ENCODE assay signal across 1 cellular context in genomic region chr10:17668435-17669184, GRCh38.
TF ChIP-seq lines count a peak whose summit lies in the region.

No MANE protein-coding gene starts in this region.

TF ChIP-seq in HepG2, 621 proteins besides CTCF, POLR2A, EP300 and RAD21 (continued from another document and continues in another):
- TF ChIP-seq TSC22D2 (CRISPR knock-in tag; IDR thresholded peaks at IDR 0.05; ENCODE audit: borderline replicate concordance) (no peak), ZNF562 (CRISPR knock-in tag; IDR thresholded peaks at IDR 0.05; ENCODE audit: borderline replicate concordance) (no peak), KDM2A (CRISPR knock-in tag; IDR thresholded peaks at IDR 0.05; ENCODE audit: borderline replicate concordance, low read depth) (no peak), REXO4 (CRISPR knock-in tag; IDR thresholded peaks at IDR 0.05; ENCODE audit: borderline replicate concordance) (no peak), ZNF777 (CRISPR knock-in tag; IDR thresholded peaks at IDR 0.05) (no peak), SAP130 (CRISPR knock-in tag; IDR thresholded peaks at IDR 0.05; ENCODE audit: low read depth) (peak; percentile 54; the same call in 1 of the 2 replicates), RFXAP (CRISPR knock-in tag; IDR thresholded peaks at IDR 0.05; ENCODE audit: borderline replicate concordance) (no peak), NR2C2 (CRISPR knock-in tag; IDR thresholded peaks at IDR 0.05; ENCODE audit: borderline replicate concordance) (0 out of 2 replicates have a peak, but pooled peaks have one; percentile 40), HDAC1 (CRISPR knock-in tag; IDR thresholded peaks at IDR 0.05) (no peak), ARHGAP35 (CRISPR knock-in tag; IDR thresholded peaks at IDR 0.05; ENCODE audit: borderline replicate concordance) (no peak), HOXD1 (CRISPR knock-in tag; IDR thresholded peaks at IDR 0.05) (no peak), ZNF276 (CRISPR knock-in tag; IDR thresholded peaks at IDR 0.05; ENCODE audit: low read depth) (no peak), GTF2F1 (IDR thresholded peaks at IDR 0.05; ENCODE audit: low read length) (no peak), HCFC1 (IDR thresholded peaks at IDR 0.05; ENCODE audit: low read depth, low read length) (no peak), CBX2 (IDR thresholded peaks at IDR 0.05; ENCODE audit: low read depth, low read length) (no peak), CBX2 (CRISPR knock-in tag; IDR thresholded peaks at IDR 0.05; ENCODE audit: low read depth) (no peak), ZSCAN9 (CRISPR knock-in tag; IDR thresholded peaks at IDR 0.05; ENCODE audit: borderline replicate concordance) (no peak), FOXA1 (IDR thresholded peaks at IDR 0.05) (no peak), FOXA1 (CRISPR knock-in tag; IDR thresholded peaks at IDR 0.05) (peak; percentile 64), HNF4G (IDR thresholded peaks at IDR 0.05; ENCODE audit: borderline replicate concordance, low read depth, low read length) (0 out of 2 replicates have a peak, but pooled peaks have one; percentile 28), HNF4G (CRISPR knock-in tag; IDR thresholded peaks at IDR 0.05; ENCODE audit: borderline replicate concordance, low read depth) (no peak), ZNF136 (CRISPR knock-in tag; IDR thresholded peaks at IDR 0.05; ENCODE audit: low read depth) (no peak), GATAD2A (CRISPR knock-in tag; IDR thresholded peaks at IDR 0.05) (peak; percentile 53; the same call in 1 of the 2 replicates), ZHX1 (CRISPR knock-in tag; IDR thresholded peaks at IDR 0.05; ENCODE audit: low read depth) (no peak), ZGPAT (CRISPR knock-in tag; IDR thresholded peaks at IDR 0.05) (no peak), SKI (IDR thresholded peaks at IDR 0.05; ENCODE audit: partially characterized antibody) (peak; percentile 47), HMG20A (CRISPR knock-in tag; IDR thresholded peaks at IDR 0.05; ENCODE audit: borderline replicate concordance) (peak; percentile 42; the same call in 1 of the 2 replicates), MNT (IDR thresholded peaks at IDR 0.05) (peak; percentile 39), ZNF17 (CRISPR knock-in tag; IDR thresholded peaks at IDR 0.05) (no peak), ZIK1 (CRISPR knock-in tag; IDR thresholded peaks at IDR 0.05; ENCODE audit: borderline replicate concordance, low read depth) (no peak), TP53 (CRISPR knock-in tag; conservative IDR thresholded peaks at IDR 0.05) (no peak), ZNF839 (CRISPR knock-in tag; IDR thresholded peaks at IDR 0.05; ENCODE audit: borderline replicate concordance) (no peak), ZNF317 (CRISPR knock-in tag; IDR thresholded peaks at IDR 0.05) (no peak), PAXIP1 (CRISPR knock-in tag; conservative IDR thresholded peaks at IDR 0.05) (peak; percentile 74), FOXK2 (IDR thresholded peaks at IDR 0.05) (peak; percentile 48; the same call in 1 of the 2 replicates), ZNF564 (CRISPR knock-in tag; IDR thresholded peaks at IDR 0.05) (no peak), ZSCAN25 (CRISPR knock-in tag; IDR thresholded peaks at IDR 0.05) (no peak), MXI1 (IDR thresholded peaks at IDR 0.05; ENCODE audit: borderline replicate concordance, low read depth, low read length) (peak; percentile 48; the same call in 1 of the 3 replicates), MAX (IDR thresholded peaks at IDR 0.05) (peak; percentile 30; the same call in 1 of the 2 replicates), TCF7 (IDR thresholded peaks at IDR 0.05; ENCODE audit: low read depth) (0 out of 2 replicates have a peak, but pooled peaks have one; percentile 13), REPIN1 (CRISPR knock-in tag; IDR thresholded peaks at IDR 0.05; ENCODE audit: borderline replicate concordance, low read depth) (no peak), SNAPC2 (CRISPR knock-in tag; IDR thresholded peaks at IDR 0.05) (no peak)
- TF ChIP-seq, protein P1, sequence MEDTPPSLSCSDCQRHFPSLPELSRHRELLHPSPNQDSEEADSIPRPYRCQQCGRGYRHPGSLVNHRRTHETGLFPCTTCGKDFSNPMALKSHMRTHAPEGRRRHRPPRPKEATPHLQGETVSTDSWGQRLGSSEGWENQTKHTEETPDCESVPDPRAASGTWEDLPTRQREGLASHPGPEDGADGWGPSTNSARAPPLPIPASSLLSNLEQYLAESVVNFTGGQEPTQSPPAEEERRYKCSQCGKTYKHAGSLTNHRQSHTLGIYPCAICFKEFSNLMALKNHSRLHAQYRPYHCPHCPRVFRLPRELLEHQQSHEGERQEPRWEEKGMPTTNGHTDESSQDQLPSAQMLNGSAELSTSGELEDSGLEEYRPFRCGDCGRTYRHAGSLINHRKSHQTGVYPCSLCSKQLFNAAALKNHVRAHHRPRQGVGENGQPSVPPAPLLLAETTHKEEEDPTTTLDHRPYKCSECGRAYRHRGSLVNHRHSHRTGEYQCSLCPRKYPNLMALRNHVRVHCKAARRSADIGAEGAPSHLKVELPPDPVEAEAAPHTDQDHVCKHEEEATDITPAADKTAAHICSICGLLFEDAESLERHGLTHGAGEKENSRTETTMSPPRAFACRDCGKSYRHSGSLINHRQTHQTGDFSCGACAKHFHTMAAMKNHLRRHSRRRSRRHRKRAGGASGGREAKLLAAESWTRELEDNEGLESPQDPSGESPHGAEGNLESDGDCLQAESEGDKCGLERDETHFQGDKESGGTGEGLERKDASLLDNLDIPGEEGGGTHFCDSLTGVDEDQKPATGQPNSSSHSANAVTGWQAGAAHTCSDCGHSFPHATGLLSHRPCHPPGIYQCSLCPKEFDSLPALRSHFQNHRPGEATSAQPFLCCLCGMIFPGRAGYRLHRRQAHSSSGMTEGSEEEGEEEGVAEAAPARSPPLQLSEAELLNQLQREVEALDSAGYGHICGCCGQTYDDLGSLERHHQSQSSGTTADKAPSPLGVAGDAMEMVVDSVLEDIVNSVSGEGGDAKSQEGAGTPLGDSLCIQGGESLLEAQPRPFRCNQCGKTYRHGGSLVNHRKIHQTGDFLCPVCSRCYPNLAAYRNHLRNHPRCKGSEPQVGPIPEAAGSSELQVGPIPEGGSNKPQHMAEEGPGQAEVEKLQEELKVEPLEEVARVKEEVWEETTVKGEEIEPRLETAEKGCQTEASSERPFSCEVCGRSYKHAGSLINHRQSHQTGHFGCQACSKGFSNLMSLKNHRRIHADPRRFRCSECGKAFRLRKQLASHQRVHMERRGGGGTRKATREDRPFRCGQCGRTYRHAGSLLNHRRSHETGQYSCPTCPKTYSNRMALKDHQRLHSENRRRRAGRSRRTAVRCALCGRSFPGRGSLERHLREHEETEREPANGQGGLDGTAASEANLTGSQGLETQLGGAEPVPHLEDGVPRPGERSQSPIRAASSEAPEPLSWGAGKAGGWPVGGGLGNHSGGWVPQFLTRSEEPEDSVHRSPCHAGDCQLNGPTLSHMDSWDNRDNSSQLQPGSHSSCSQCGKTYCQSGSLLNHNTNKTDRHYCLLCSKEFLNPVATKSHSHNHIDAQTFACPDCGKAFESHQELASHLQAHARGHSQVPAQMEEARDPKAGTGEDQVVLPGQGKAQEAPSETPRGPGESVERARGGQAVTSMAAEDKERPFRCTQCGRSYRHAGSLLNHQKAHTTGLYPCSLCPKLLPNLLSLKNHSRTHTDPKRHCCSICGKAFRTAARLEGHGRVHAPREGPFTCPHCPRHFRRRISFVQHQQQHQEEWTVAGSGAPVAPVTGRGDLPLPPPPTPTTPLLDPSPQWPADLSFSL (CRISPR knock-in tag; IDR thresholded peaks at IDR 0.05): no peak
- TF ChIP-seq, protein P2, sequence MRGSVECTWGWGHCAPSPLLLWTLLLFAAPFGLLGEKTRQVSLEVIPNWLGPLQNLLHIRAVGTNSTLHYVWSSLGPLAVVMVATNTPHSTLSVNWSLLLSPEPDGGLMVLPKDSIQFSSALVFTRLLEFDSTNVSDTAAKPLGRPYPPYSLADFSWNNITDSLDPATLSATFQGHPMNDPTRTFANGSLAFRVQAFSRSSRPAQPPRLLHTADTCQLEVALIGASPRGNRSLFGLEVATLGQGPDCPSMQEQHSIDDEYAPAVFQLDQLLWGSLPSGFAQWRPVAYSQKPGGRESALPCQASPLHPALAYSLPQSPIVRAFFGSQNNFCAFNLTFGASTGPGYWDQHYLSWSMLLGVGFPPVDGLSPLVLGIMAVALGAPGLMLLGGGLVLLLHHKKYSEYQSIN (CRISPR knock-in tag; IDR thresholded peaks at IDR 0.05; ENCODE audit: borderline replicate concordance): no peak
- TF ChIP-seq, protein P3, sequence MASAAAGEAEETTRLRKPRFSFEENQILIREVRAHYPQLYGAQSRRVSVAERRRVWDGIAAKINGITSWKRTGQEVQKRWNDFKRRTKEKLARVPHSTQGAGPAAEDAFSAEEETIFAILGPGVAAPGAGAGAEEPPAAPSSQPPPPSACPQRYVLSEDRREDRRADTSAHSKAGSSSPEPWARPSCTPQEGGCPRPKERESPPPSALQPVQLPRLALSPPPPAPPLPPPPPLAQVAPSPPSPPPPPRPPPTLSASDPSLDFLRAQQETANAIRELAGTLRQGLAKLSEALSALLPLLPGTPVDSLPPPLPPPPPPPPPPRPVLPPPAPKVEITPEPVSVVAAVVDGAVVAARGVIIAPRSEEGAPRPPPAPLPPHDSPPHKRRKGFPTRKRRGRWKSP (CRISPR knock-in tag; IDR thresholded peaks at IDR 0.05): no peak
